Comparison of ENCODE assay signal across 13 cellular contexts in genomic region chr2:96963316-96963715, GRCh38. TPM values are rescaled to one million over a fixed set of nuclear protein-coding genes. Genes with fewer than 3 reads are reported as not detected.
DNase-seq lines count a peak whose midpoint lies in the region; ATAC-seq, FAIRE-seq and TF ChIP-seq lines count a peak whose summit lies in the region.
"Had no signal": no experiment of that assay in that cellular context is flagged by ENCODE, and none has a peak within 500 bp of the region (broad histone marks: within the 10 kb centered on the region; RNA-seq: fewer than 3 reads in every experiment).

No MANE protein-coding gene starts in this region.

- H3K9me3 ChIP-seq in mammary epithelial cell (replicated peaks; ENCODE audit: insufficient read depth, low read length): no peaks in the 10 kb centered on the region
- H3K9me3 ChIP-seq in GM12878 (replicated peaks; ENCODE audit: control insufficient read depth, insufficient read depth, low read length): no peaks in the 10 kb centered on the region
- H3K9me3 ChIP-seq: gastroesophageal sphincter had no signal

- H3K4me1 ChIP-seq in mammary epithelial cell (ENCODE audit: insufficient read depth, low read length) (peaks cover 10% of the 10 kb centered on the region), GM12878 (ENCODE audit: control insufficient read depth, insufficient read depth, low read length) (peaks cover 14% of the 10 kb centered on the region)

- POLR2A ChIA-PET in MCF 10A (lab: Yijun Ruan, JAX): interaction anchor here (0.6 kb wide), 1 partner anchor 1307 kb away, joined by 3 read pairs; no protein-coding TSS in a partner anchor
- POLR2A ChIA-PET in GM12878 (lab: Charles Lee): no interaction called here

- TF ChIP-seq POLR2A in GM12878 (IDR thresholded peaks at IDR 0.05; ENCODE audit: low read depth, low read length): no peak

- H3K27ac ChIP-seq in mammary epithelial cell (ENCODE audit: insufficient read depth, low read depth, low read length) (no peak overlapping the region), GM12878 (ENCODE audit: control insufficient read depth, insufficient read depth) (no peak overlapping the region)
- H3K27ac ChIP-seq: C4-2B, gastroesophageal sphincter had no signal

- no peaks in the 10 kb centered on the region for H3K9me3 Mint-ChIP-seq in MCF 10A (ENCODE audit: unreplicated experiment)
- no peaks in the 10 kb centered on the region for H3K9me3 Mint-ChIP-seq in stimulated activated naive CD8-positive, alpha-beta T cell treated with anti-CD3 and anti-CD28 coated beads, Interleukin-15, amount 100 ng/mL, for 72 hours
- H3K9me3 Mint-ChIP-seq: endodermal cell had no signal

- H3K27me3 ChIP-seq in mammary epithelial cell (ENCODE audit: insufficient read depth, low read length) (no peaks in the 10 kb centered on the region), GM12878 (replicated peaks in 1 of 2; ENCODE audit: control insufficient read depth in 2 of 2, insufficient read depth in 2 of 2, low read length in 1 of 2) (no peaks in the 10 kb centered on the region)

- H3K36me3 Mint-ChIP-seq in MCF 10A (ENCODE audit: insufficient read depth, unreplicated experiment): no peaks in the 10 kb centered on the region
- H3K36me3 Mint-ChIP-seq: brain had no signal

- no peak overlapping the region for H3K27ac Mint-ChIP-seq in MCF 10A (ENCODE audit: low read depth, unreplicated experiment)
- H3K27ac Mint-ChIP-seq in stimulated activated naive CD8-positive, alpha-beta T cell treated with anti-CD3 and anti-CD28 coated beads, Interleukin-15, amount 100 ng/mL, for 72 hours: peak overlapping the region; percentile 75 to 86
- H3K27ac Mint-ChIP-seq: endodermal cell had no signal

- H3K4me3 ChIP-seq in mammary epithelial cell (replicated peaks in 1 of 3; ENCODE audit: insufficient read depth in 1 of 3, low read depth in 2 of 3, low read length in 3 of 3) (no peak overlapping the region), GM12878 (no peak overlapping the region)
- H3K4me3 ChIP-seq: gastroesophageal sphincter had no signal

- H3K79me2 ChIP-seq in mammary epithelial cell (ENCODE audit: insufficient read depth, low read length): no peaks in the 10 kb centered on the region
- no peaks in the 10 kb centered on the region for H3K79me2 ChIP-seq in GM12878 (ENCODE audit: control insufficient read depth, insufficient read depth, low read length)

- 12% methylated on average over 7 of the region's 7 CpGs for WGBS in mammary epithelial cell (ENCODE audit: low coverage, missing lambda C conversion rate)
- 60% methylated on average over 6 of the region's 7 CpGs for WGBS in GM12878 (ENCODE audit: insufficient coverage, insufficient replicate concordance, low lambda C conversion rate, missing lambda C conversion rate)

- no peak for TF ChIP-seq RAD21 in GM12878 (IDR thresholded peaks at IDR 0.05; ENCODE audit: insufficient read depth, low read depth, low read length)

- H4K20me1 ChIP-seq in mammary epithelial cell (ENCODE audit: insufficient read depth, low read length) (no peaks in the 10 kb centered on the region), GM12878 (ENCODE audit: control insufficient read depth, insufficient read depth) (no peaks in the 10 kb centered on the region)

- in situ Hi-C loops in mammary epithelial cell (cut with MboI; ENCODE audit: low sequenced_read_pairs in 2 of 2): no loop called here
- in situ Hi-C loops in GM12878 (cut with MboI): no loop called here

- H3K36me3 ChIP-seq in mammary epithelial cell (ENCODE audit: insufficient read depth, low read length) (no peaks in the 10 kb centered on the region), GM12878 (ENCODE audit: control insufficient read depth in 2 of 2, insufficient read depth in 2 of 2, low read length in 1 of 2) (no peaks in the 10 kb centered on the region)
- H3K36me3 ChIP-seq: gastroesophageal sphincter had no signal

- peak; percentile 17 for DNase-seq in mammary epithelial cell
- no peak for DNase-seq in MCF 10A (ENCODE audit: unreplicated experiment)
- peak; percentile 72 for DNase-seq in NCI-H1694 treated with DMSO at 0.1 percent for 48 hours (lab: John Stamatoyannopoulos, UW)
- no peak for DNase-seq in GM12878 (ENCODE audit: low read depth, low spot score)
- DNase-seq in stimulated activated naive CD8-positive, alpha-beta T cell treated with anti-CD3 and anti-CD28 coated beads, Interleukin-15, amount 100 ng/mL, for 72 hours: no peak
- no peak for DNase-seq in T-helper 9 cell
- no peak for DNase-seq in superior temporal gyrus (ENCODE audit: extremely low spot score)
- DNase-seq: endodermal cell had no signal

- BruUV-seq in mammary epithelial cell (replicated peaks; lab: Mats Ljungman, UMichigan): no TSS peak
- BruUV-seq in MCF 10A (replicated peaks; lab: Mats Ljungman, UMichigan): no TSS peak
- no TSS peak for BruUV-seq in GM12878 (replicated peaks; lab: Mats Ljungman, UMichigan)

- H2AFZ ChIP-seq in mammary epithelial cell (ENCODE audit: low read depth, low read length): peak overlapping the region; percentile 86
- H2AFZ ChIP-seq in GM12878 (ENCODE audit: control insufficient read depth, low read depth, low read length): peak overlapping the region; percentile 37; the same call in 1 of the 2 replicates

- H3K9ac ChIP-seq in mammary epithelial cell (ENCODE audit: insufficient read depth, low read length) (no peak overlapping the region), GM12878 (ENCODE audit: control insufficient read depth, insufficient read depth, low read length) (no peak overlapping the region)

- dilution Hi-C loops in mammary epithelial cell (cut with HindIII; ENCODE audit: low sequenced_read_pairs): no loop called here

- H3K4me2 ChIP-seq in mammary epithelial cell (ENCODE audit: insufficient read depth, low read depth, low read length) (no peak overlapping the region), GM12878 (ENCODE audit: control insufficient read depth, insufficient read depth) (no peak overlapping the region)

- CTCF ChIA-PET in mammary epithelial cell (lab: Charles Lee; ENCODE audit: low non-redundant PET): no interaction called here
- CTCF ChIA-PET in MCF 10A (lab: Yijun Ruan, JAX): interaction anchor here (1.0 to 4.8 kb wide), 4 partner anchors 9 to 106 kb away, joined by 4 to 36 read pairs (median 5); partner anchors contain the start of gene ANKRD39
- CTCF ChIA-PET in GM12878 (lab: Yijun Ruan, JAX): interaction anchor here (0.9 to 3.5 kb wide), 7 partner anchors 11 to 200 kb away, joined by 3 to 43 read pairs (median 3); partner anchors contain the start of genes ANKRD36 and ANKRD39

- no peak for ATAC-seq in GM12878
- ATAC-seq in stimulated activated naive CD8-positive, alpha-beta T cell treated with anti-CD3 and anti-CD28 coated beads, Interleukin-15, amount 100 ng/mL, for 72 hours: no peak
- ATAC-seq in HG02759 (IDR thresholded peaks at IDR 0.05; ENCODE audit: unreplicated experiment): no peak
- ATAC-seq: gastroesophageal sphincter had no signal

- RAD21 ChIA-PET in GM12878 (lab: Charles Lee; ENCODE audit: unreplicated experiment): interaction anchor here (0.6 to 1.6 kb wide), 5 partner anchors 9 to 149 kb away, joined by 3 to 9 read pairs (median 3); partner anchors contain the start of genes ANKRD36 and ANKRD39

- intact Hi-C loops in mammary epithelial cell (cut with micrococcal nuclease): loop anchor here (5.0 to 10.0 kb wide), 2 partner anchors 349 to 411 kb away; no protein-coding TSS in a partner anchor
- intact Hi-C loops in MCF 10A (cut with micrococcal nuclease): no loop called here
- intact Hi-C loops in GM12878 (cut with micrococcal nuclease; ENCODE audit: unreplicated experiment): loop anchor here (5.0 to 10.0 kb wide), 3 partner anchors 149 to 429 kb away; partner anchors contain the start of genes ANKRD36 and ARID5A

- H3K27me3 Mint-ChIP-seq in MCF 10A (ENCODE audit: insufficient read depth, unreplicated experiment): no peaks in the 10 kb centered on the region
- peaks cover under 1% of the 10 kb centered on the region for H3K27me3 Mint-ChIP-seq in stimulated activated naive CD8-positive, alpha-beta T cell treated with anti-CD3 and anti-CD28 coated beads, Interleukin-15, amount 100 ng/mL, for 72 hours
- H3K27me3 Mint-ChIP-seq: brain had no signal

- no peak overlapping the region for H3K4me3 Mint-ChIP-seq in MCF 10A (ENCODE audit: unreplicated experiment)
- H3K4me3 Mint-ChIP-seq in stimulated activated naive CD8-positive, alpha-beta T cell treated with anti-CD3 and anti-CD28 coated beads, Interleukin-15, amount 100 ng/mL, for 72 hours: peak overlapping the region; percentile 54 to 78
- H3K4me3 Mint-ChIP-seq: brain, endodermal cell had no signal

- H3K4me1 Mint-ChIP-seq in MCF 10A (ENCODE audit: insufficient read depth, unreplicated experiment): no peaks in the 10 kb centered on the region
- H3K4me1 Mint-ChIP-seq in stimulated activated naive CD8-positive, alpha-beta T cell treated with anti-CD3 and anti-CD28 coated beads, Interleukin-15, amount 100 ng/mL, for 72 hours: peaks cover 82% of the 10 kb centered on the region

- TF ChIP-seq CTCF in mammary epithelial cell (conservative IDR thresholded peaks at IDR 0.05 in 1 of 2, IDR thresholded peaks at IDR 0.05 in 1 of 2; ENCODE audit: extremely low read depth in 1 of 2, insufficient read depth in 1 of 2, low read depth in 1 of 2, low read length in 2 of 2) (no peak), MCF 10A (IDR thresholded peaks at IDR 0.05; ENCODE audit: unreplicated experiment) (no peak), GM12878 (IDR thresholded peaks at IDR 0.05 in 2 of 3, conservative IDR thresholded peaks at IDR 0.05 in 1 of 3; ENCODE audit: control insufficient read depth in 2 of 3, extremely low read depth in 1 of 3, insufficient read depth in 1 of 3, low read depth in 3 of 3, low read length in 3 of 3) (no peak)

- SMC1A ChIA-PET in GM12878 (lab: Charles Lee; ENCODE audit: uncharacterized antibody, unreplicated experiment): interaction anchor here (1.1 to 1.2 kb wide), 3 partner anchors 92 to 149 kb away, joined by 3 to 8 read pairs (median 4); partner anchors contain the start of genes ANKRD36 and ANKRD39

- FAIRE-seq in GM12878 (lab: Jason Lieb, UNC): no peak
- FAIRE-seq: islet of Langerhans had no signal

- TF ChIP-seq EP300 in GM12878 (IDR thresholded peaks at IDR 0.05; ENCODE audit: borderline replicate concordance in 1 of 2, control insufficient read depth in 1 of 2, low read depth in 2 of 2, low read length in 2 of 2): no peak

RNA-seq across cellular contexts. Expression of gene FAM178B, which starts 23.1 kb away (rescaled TPM):
- total RNA-seq in mammary epithelial cell: under 1 TPM in 1 of 2 donors, not detected in 1; 0.17 TPM
- polyA plus RNA-seq in mammary epithelial cell: not detected
- polyA minus RNA-seq in mammary epithelial cell: not detected
- total RNA-seq in MCF 10A (2022): not detected in 2 replicates
- not detected in 2 replicates for total RNA-seq in GM12878 (2013; cell fraction: nucleolus; rRNA removed)
- not detected in 2 replicates for total RNA-seq in GM12878 (2014; rRNA removed)
- not detected in 2 replicates for total RNA-seq in GM12878 (2014; rRNA removed; fragmentation: Illumina TruSeq; extraction: Trizol)
- total RNA-seq in GM12878 (2021): not detected in 2 replicates
- polyA plus RNA-seq in GM12878 (2011; ENCODE audit: low read depth): not detected
- not detected in 2 replicates for polyA plus RNA-seq in GM12878 (2011; rRNA removed)
- not detected in 2 replicates for polyA plus RNA-seq in GM12878 (2011; cell fraction: cytosol; rRNA removed)
- 0.41 TPM in 1 of 2 replicates, not detected in the other for polyA plus RNA-seq in GM12878 (2011; cell fraction: nucleus; rRNA removed)
- 0.11 TPM in 1 of 2 replicates, not detected in the other for polyA plus RNA-seq in GM12878 (2012)
- not detected in 2 replicates for polyA plus RNA-seq in GM12878 (2014; fragmentation: Illumina TruSeq; extraction: Trizol)
- polyA plus RNA-seq in GM12878 (2014; fragmentation: Nextera tagmentation; extraction: Ambion mirVana): not detected
- polyA plus RNA-seq in GM12878 (2014; rRNA removed): 0.13 TPM in 1 of 2 replicates, not detected in the other
- not detected for polyA plus RNA-seq in GM12878 (2016; fragmentation: Nextera tagmentation; extraction: Ambion mirVana)
- 0.93 TPM in 1 of 2 replicates, not detected in the other for polyA minus RNA-seq in GM12878 (2011; rRNA and poly(A)+ RNA removed)
- polyA minus RNA-seq in GM12878 (2011; cell fraction: cytosol; rRNA and poly(A)+ RNA removed): not detected in 2 replicates
- not detected in 2 replicates for polyA minus RNA-seq in GM12878 (2011; cell fraction: nucleus; rRNA and poly(A)+ RNA removed)

Comparison
In these comparisons a context has a peak if more than half of its experiments do, and no peak if none do; other contexts are left out.
1. DNase-seq: peak in mammary epithelial cell (single experiment) and NCI-H1694 treated with DMSO at 0.1 percent for 48 hours (single experiment); none in MCF 10A (single experiment), GM12878 (single experiment), stimulated activated naive CD8-positive, alpha-beta T cell treated with anti-CD3 and anti-CD28 coated beads, Interleukin-15, amount 100 ng/mL, for 72 hours (0 of 2), T-helper 9 cell (single experiment) and superior temporal gyrus (single experiment).